ENCODE assay signal across 1 cellular context in genomic region chr1:205484985-205485967, GRCh38.
TF ChIP-seq lines count a peak whose summit lies in the region.

No MANE protein-coding gene starts in this region.

TF ChIP-seq in HepG2, 621 proteins besides CTCF, POLR2A, EP300 and RAD21 (continued from another document and continues in another):
- TF ChIP-seq GATAD1 (CRISPR knock-in tag; IDR thresholded peaks at IDR 0.05) (peak; percentile 42; the same call in 1 of the 2 replicates), AFF4 (CRISPR knock-in tag; IDR thresholded peaks at IDR 0.05) (no peak), SIX4 (CRISPR knock-in tag; IDR thresholded peaks at IDR 0.05) (0 out of 2 replicates have a peak, but pooled peaks have one; percentile 14), ZC3H13 (CRISPR knock-in tag; IDR thresholded peaks at IDR 0.05) (no peak), POLR2AphosphoS2 (IDR thresholded peaks at IDR 0.05; ENCODE audit: low read depth, low read length) (no peak), HNF4A (CRISPR knock-in tag; IDR thresholded peaks at IDR 0.05) (peak; percentile 95), ZNF839 (CRISPR knock-in tag; IDR thresholded peaks at IDR 0.05; ENCODE audit: borderline replicate concordance) (no peak; the same call in 1 of the 2 replicates), KAT8 (CRISPR knock-in tag; IDR thresholded peaks at IDR 0.05) (peak; percentile 71; the same call in 1 of the 2 replicates), ZSCAN25 (CRISPR knock-in tag; IDR thresholded peaks at IDR 0.05) (peak; percentile 71; the same call in 1 of the 2 replicates), TBL1XR1 (IDR thresholded peaks at IDR 0.05; ENCODE audit: borderline replicate concordance, low read length, partially characterized antibody) (peak; percentile 47), ZNF670 (CRISPR knock-in tag; IDR thresholded peaks at IDR 0.05; ENCODE audit: borderline replicate concordance) (peak; percentile 71), MYNN (CRISPR knock-in tag; IDR thresholded peaks at IDR 0.05; ENCODE audit: low read depth) (no peak), FOXA1 (IDR thresholded peaks at IDR 0.05) (no peak), FOXA1 (CRISPR knock-in tag; IDR thresholded peaks at IDR 0.05) (peak; percentile 93), JARID2 (CRISPR knock-in tag; IDR thresholded peaks at IDR 0.05; ENCODE audit: insufficient replicate concordance) (no peak), HDAC1 (CRISPR knock-in tag; IDR thresholded peaks at IDR 0.05) (peak; percentile 73), ZBTB7B (CRISPR knock-in tag; IDR thresholded peaks at IDR 0.05) (0 out of 2 replicates have a peak, but pooled peaks have one; percentile 58), ZGPAT (CRISPR knock-in tag; IDR thresholded peaks at IDR 0.05) (peak; percentile 86), RBAK (CRISPR knock-in tag; IDR thresholded peaks at IDR 0.05) (peak; percentile 40; the same call in 1 of the 2 replicates), ZNF512B (CRISPR knock-in tag; IDR thresholded peaks at IDR 0.05; ENCODE audit: borderline replicate concordance) (peak; percentile 66; the same call in 1 of the 2 replicates), FOXO4 (CRISPR knock-in tag; conservative IDR thresholded peaks at IDR 0.05) (no peak), SIN3B (IDR thresholded peaks at IDR 0.05; ENCODE audit: low read length) (0 out of 2 replicates have a peak, but pooled peaks have one; percentile 22), FOXP4 (CRISPR knock-in tag; IDR thresholded peaks at IDR 0.05) (peak; percentile 91), NR2F2 (IDR thresholded peaks at IDR 0.05; ENCODE audit: borderline replicate concordance, low read depth) (peak; percentile 43; the same call in 1 of the 2 replicates), ZSCAN21 (CRISPR knock-in tag; IDR thresholded peaks at IDR 0.05; ENCODE audit: borderline replicate concordance) (peak; percentile 45; the same call in 1 of the 2 replicates), HOXA3 (CRISPR knock-in tag; IDR thresholded peaks at IDR 0.05) (peak; percentile 66), ZNF619 (CRISPR knock-in tag; IDR thresholded peaks at IDR 0.05) (peak; percentile 62; the same call in 1 of the 2 replicates), ZBTB40 (IDR thresholded peaks at IDR 0.05) (no peak), ZBTB40 (CRISPR knock-in tag; IDR thresholded peaks at IDR 0.05) (0 out of 2 replicates have a peak, but pooled peaks have one; percentile 46), MXD4 (CRISPR knock-in tag; IDR thresholded peaks at IDR 0.05) (no peak), ZNF598 (CRISPR knock-in tag; IDR thresholded peaks at IDR 0.05; ENCODE audit: borderline replicate concordance) (peak; percentile 74; the same call in 1 of the 2 replicates), ZNF816 (CRISPR knock-in tag; IDR thresholded peaks at IDR 0.05; ENCODE audit: borderline replicate concordance) (peak; percentile 91), HIC2 (CRISPR knock-in tag; IDR thresholded peaks at IDR 0.05; ENCODE audit: low read depth) (peak; percentile 77; the same call in 1 of the 2 replicates), ZMYM2 (CRISPR knock-in tag; IDR thresholded peaks at IDR 0.05) (0 out of 2 replicates have a peak, but pooled peaks have one; percentile 42), TGIF2 (CRISPR knock-in tag; IDR thresholded peaks at IDR 0.05) (peak; percentile 48; the same call in 1 of the 2 replicates), FLYWCH1 (CRISPR knock-in tag; IDR thresholded peaks at IDR 0.05) (no peak), ZNF768 (CRISPR knock-in tag; IDR thresholded peaks at IDR 0.05) (peak; percentile 83; the same call in 1 of the 2 replicates)
